ENCODE assay signal across 1 cellular context in the genomic region with DNA sequence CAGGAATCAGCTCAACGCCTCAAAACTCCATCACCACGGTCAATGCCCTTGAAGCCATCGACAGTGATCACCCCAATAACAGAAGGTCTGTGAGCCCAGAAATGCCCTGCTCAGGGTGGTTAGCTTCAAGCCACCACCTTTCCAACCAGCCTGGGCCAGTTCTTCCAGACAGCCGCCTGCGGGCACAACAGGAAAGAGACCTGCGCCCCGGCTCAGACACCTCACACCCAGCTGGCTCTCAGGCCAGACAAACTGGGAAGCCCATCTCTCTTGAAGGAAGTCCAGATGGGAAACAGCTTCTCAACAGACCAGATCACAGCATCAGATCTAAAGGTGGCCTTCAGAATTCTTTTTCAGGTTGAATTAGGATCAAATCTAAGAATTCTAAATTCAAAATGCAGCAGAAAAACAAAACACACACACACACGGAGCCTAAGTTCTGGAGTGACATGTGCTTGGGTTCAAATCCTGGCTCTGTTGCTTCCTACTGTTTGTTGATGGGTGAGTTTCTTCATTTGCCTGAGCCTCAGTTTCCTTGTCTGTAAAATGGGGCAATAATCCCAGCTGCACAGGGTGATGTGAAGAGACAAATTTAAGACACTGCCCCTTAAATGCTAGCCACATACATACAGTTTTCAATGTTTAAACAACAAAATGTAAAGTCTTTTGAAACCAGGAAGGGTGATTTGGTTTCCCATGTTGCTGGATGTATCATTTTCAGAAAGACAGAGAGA.
TF ChIP-seq lines count a peak whose summit lies in the region.

No MANE protein-coding gene starts in this region.

TF ChIP-seq in K562, 482 proteins besides CTCF, POLR2A, EP300 and RAD21:
- TF ChIP-seq BCOR (IDR thresholded peaks at IDR 0.05) (peak; percentile 87), ZNF174 (CRISPR knock-in tag; IDR thresholded peaks at IDR 0.05) (no peak)
